ENCODE assay signal across 1 cellular context in the genomic region with DNA sequence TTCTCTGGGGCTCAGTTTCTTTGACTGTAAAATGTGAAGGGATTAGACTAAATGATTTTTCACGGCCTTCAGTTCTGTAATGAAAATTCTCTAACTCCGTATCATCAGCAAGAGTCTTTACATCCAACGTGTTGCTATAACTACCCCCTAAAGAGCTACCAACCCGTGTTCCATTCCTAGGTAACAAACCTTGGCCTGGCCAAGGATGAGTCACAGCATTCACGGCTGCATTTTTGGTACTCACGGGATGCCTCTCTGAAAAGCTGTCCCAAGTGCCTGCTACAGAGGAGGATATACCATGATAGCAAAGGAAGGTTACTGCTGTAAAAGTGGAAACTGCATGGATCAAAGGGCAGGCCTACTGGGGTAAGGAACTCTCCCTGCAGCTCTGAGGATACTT.
TF ChIP-seq lines count a peak whose summit lies in the region.

No MANE protein-coding gene starts in this region.

TF ChIP-seq in neural cell, 6 proteins besides CTCF, POLR2A, EP300 and RAD21:
- TF ChIP-seq, protein P1, sequence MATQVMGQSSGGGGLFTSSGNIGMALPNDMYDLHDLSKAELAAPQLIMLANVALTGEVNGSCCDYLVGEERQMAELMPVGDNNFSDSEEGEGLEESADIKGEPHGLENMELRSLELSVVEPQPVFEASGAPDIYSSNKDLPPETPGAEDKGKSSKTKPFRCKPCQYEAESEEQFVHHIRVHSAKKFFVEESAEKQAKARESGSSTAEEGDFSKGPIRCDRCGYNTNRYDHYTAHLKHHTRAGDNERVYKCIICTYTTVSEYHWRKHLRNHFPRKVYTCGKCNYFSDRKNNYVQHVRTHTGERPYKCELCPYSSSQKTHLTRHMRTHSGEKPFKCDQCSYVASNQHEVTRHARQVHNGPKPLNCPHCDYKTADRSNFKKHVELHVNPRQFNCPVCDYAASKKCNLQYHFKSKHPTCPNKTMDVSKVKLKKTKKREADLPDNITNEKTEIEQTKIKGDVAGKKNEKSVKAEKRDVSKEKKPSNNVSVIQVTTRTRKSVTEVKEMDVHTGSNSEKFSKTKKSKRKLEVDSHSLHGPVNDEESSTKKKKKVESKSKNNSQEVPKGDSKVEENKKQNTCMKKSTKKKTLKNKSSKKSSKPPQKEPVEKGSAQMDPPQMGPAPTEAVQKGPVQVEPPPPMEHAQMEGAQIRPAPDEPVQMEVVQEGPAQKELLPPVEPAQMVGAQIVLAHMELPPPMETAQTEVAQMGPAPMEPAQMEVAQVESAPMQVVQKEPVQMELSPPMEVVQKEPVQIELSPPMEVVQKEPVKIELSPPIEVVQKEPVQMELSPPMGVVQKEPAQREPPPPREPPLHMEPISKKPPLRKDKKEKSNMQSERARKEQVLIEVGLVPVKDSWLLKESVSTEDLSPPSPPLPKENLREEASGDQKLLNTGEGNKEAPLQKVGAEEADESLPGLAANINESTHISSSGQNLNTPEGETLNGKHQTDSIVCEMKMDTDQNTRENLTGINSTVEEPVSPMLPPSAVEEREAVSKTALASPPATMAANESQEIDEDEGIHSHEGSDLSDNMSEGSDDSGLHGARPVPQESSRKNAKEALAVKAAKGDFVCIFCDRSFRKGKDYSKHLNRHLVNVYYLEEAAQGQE (IDR thresholded peaks at IDR 0.05; ENCODE audit: borderline replicate concordance): no peak
- TF ChIP-seq TAF1 (IDR thresholded peaks at IDR 0.05; ENCODE audit: low read depth): no peak
- no peak for TF ChIP-seq EZH2 (IDR thresholded peaks at IDR 0.05; ENCODE audit: borderline replicate concordance, insufficient read depth, low read length, poor library complexity, severe bottlenecking)
- TF ChIP-seq MXI1 (conservative IDR thresholded peaks at IDR 0.05; ENCODE audit: poor library complexity, severe bottlenecking): no peak
- TF ChIP-seq POLR2AphosphoS5 (IDR thresholded peaks at IDR 0.05): no peak
- TF ChIP-seq SMC3 (conservative IDR thresholded peaks at IDR 0.05; ENCODE audit: poor library complexity): no peak
